Comparison of ENCODE assay signal across 21 cellular contexts in genomic region chr11:64059339-64060176, GRCh38. TPM values are rescaled to one million over a fixed set of nuclear protein-coding genes. Genes with fewer than 3 reads are reported as not detected.
"Had no signal": no experiment of that assay in that cellular context is flagged by ENCODE, and none has a peak within 500 bp of the region (broad histone marks: within the 10 kb centered on the region; RNA-seq: fewer than 3 reads in every experiment).

No MANE protein-coding gene starts in this region.

- DNase-seq: activated CD4-positive, alpha-beta T cell treated with anti-CD3 and anti-CD28 coated beads for 36 hours; activated CD4-positive, alpha-beta T cell treated with anti-CD3 and anti-CD28 coated beads, Interleukin-2, amount 50 U/mL, for 48 hours; activated naive CD4-positive, alpha-beta T cell; activated naive CD8-positive, alpha-beta T cell treated with anti-CD3 and anti-CD28 coated beads for 36 hours; activated T-cell treated with anti-CD3 and anti-CD28 coated beads for 4 hours; amniotic stem cell; foreskin fibroblast; glutamatergic neuron; hippocampal formation; left ventricle myocardium superior; mucosa of descending colon; naive thymus-derived CD4-positive, alpha-beta T cell; stimulated activated CD4-positive, alpha-beta T cell treated with anti-CD3 and anti-CD28 coated beads, Interleukin-4, amount 100 ng/mL, for 24 hours; tibial artery had no signal

- H3K36me3 Mint-ChIP-seq: activated naive CD8-positive, alpha-beta T cell treated with anti-CD3 and anti-CD28 coated beads for 36 hours; stimulated activated effector memory CD8-positive, alpha-beta T cell treated with anti-CD3 and anti-CD28 coated beads, Interleukin-12 subunit alpha, Interleukin-12 subunit beta, amount 100 ng/mL, for 72 hours had no signal

- H3K27ac Mint-ChIP-seq: activated CD4-positive, alpha-beta T cell treated with anti-CD3 and anti-CD28 coated beads for 36 hours; activated naive CD8-positive, alpha-beta T cell treated with anti-CD3 and anti-CD28 coated beads for 36 hours; activated T-helper 17 cell treated with anti-CD3 and anti-CD28 coated beads, Interleukin-2, amount 50 U/mL, for 72 hours; dendritic cell treated with granulocyte-macrophage colony-stimulating factor and Interleukin-4, amounts not matched to agents 40 ng/mL and 50 ng/mL, for 4 days; naive thymus-derived CD4-positive, alpha-beta T cell; stimulated activated effector memory CD8-positive, alpha-beta T cell treated with anti-CD3 and anti-CD28 coated beads, Interleukin-12 subunit alpha, Interleukin-12 subunit beta, amount 100 ng/mL, for 72 hours had no signal

- H3K4me1 ChIP-seq: parathyroid adenoma had no signal

- H2AFZ ChIP-seq: parathyroid adenoma had no signal

- H3K4me3 Mint-ChIP-seq: activated CD4-positive, alpha-beta T cell treated with anti-CD3 and anti-CD28 coated beads for 36 hours had no signal

- H3K4me3 ChIP-seq: mucosa of descending colon had no signal

- H3K27ac ChIP-seq: epithelial cell of prostate, parathyroid adenoma, tibial artery had no signal

- H3K27me3 ChIP-seq: sigmoid colon had no signal

- H3K9me3 Mint-ChIP-seq: activated naive CD8-positive, alpha-beta T cell treated with anti-CD3 and anti-CD28 coated beads for 36 hours; activated T-helper 17 cell treated with anti-CD3 and anti-CD28 coated beads, Interleukin-2, amount 50 U/mL, for 72 hours; dendritic cell treated with granulocyte-macrophage colony-stimulating factor and Interleukin-4, amounts not matched to agents 40 ng/mL and 50 ng/mL, for 4 days; naive thymus-derived CD4-positive, alpha-beta T cell; stimulated activated effector memory CD8-positive, alpha-beta T cell treated with anti-CD3 and anti-CD28 coated beads, Interleukin-12 subunit alpha, Interleukin-12 subunit beta, amount 100 ng/mL, for 72 hours had no signal

- H3K36me3 ChIP-seq: sigmoid colon, tibial artery had no signal

- H3K79me2 ChIP-seq: parathyroid adenoma had no signal

- H3K9ac ChIP-seq: parathyroid adenoma had no signal

- H3K9me3 ChIP-seq: mucosa of descending colon, sigmoid colon, tibial artery had no signal

RNA-seq across cellular contexts. Expression of gene FLRT1, which starts 23.8 kb away (rescaled TPM):
- total RNA-seq: activated naive CD8-positive, alpha-beta T cell treated with anti-CD3 and anti-CD28 coated beads for 36 hours; activated T-helper 17 cell treated with anti-CD3 and anti-CD28 coated beads, Interleukin-2, amount 50 U/mL, for 72 hours; naive thymus-derived CD4-positive, alpha-beta T cell; T-helper 2 cell treated with Interferon-gamma antibody and Interleukin-4, amounts not matched to agents 100 ng/mL and 5 ng/mL, for 36 hours had no signal
